In genomic region chr5:95191330-95191729, GRCh38 we compare ENCODE assay signal across 12 cellular contexts.
A peak's percentile ranks its signal among the peaks of the same experiment; 100 is the strongest.
DNase-seq lines count a peak whose midpoint lies in the region; ATAC-seq lines count a peak whose summit lies in the region.
"Had no signal": no experiment of that assay in that cellular context is flagged by ENCODE, and none has a peak within 500 bp of the region (broad histone marks: within the 10 kb centered on the region; RNA-seq: fewer than 3 reads in every experiment).

No MANE protein-coding gene starts in this region.

- no peaks in the 10 kb centered on the region for H3K9me3 ChIP-seq in right cardiac atrium (ENCODE audit: control insufficient read depth, low read length)
- H3K9me3 ChIP-seq: suprapubic skin had no signal

- DNase-seq in posterior vena cava (ENCODE audit: low spot score): no peak
- no peak for DNase-seq in NCI-H1417 (lab: John Stamatoyannopoulos, UW)
- DNase-seq in SK-N-DZ (ENCODE audit: low spot score): no peak
- DNase-seq in right cardiac atrium: no peak
- DNase-seq: caudate nucleus, EL, GOT3 had no signal

- H3K27ac ChIP-seq in right cardiac atrium (ENCODE audit: low read length): no peak overlapping the region
- H3K27ac ChIP-seq: suprapubic skin had no signal

- intact Hi-C loops in posterior vena cava (cut with DNase I) (no loop called here), right cardiac atrium (cut with DNase I) (no loop called here)

- no peak overlapping the region for H3K4me3 ChIP-seq in right cardiac atrium (ENCODE audit: low read length)
- H3K4me3 ChIP-seq: suprapubic skin had no signal

- 88% methylated on average over 2 of the region's 2 CpGs for WGBS in right cardiac atrium

- H3K4me1 ChIP-seq in right cardiac atrium (ENCODE audit: control insufficient read depth, insufficient read depth, low read length): no peaks in the 10 kb centered on the region
- H3K4me1 ChIP-seq: suprapubic skin had no signal

- ATAC-seq in GM18508 (IDR thresholded peaks at IDR 0.05; ENCODE audit: insufficient read depth, unreplicated experiment) (peak; percentile 90), GM19455 (IDR thresholded peaks at IDR 0.05; ENCODE audit: unreplicated experiment) (peak; percentile 78), HG02852 (IDR thresholded peaks at IDR 0.05; ENCODE audit: unreplicated experiment) (peak; percentile 88), HG03457 (IDR thresholded peaks at IDR 0.05; ENCODE audit: unreplicated experiment) (peak; percentile 78), right cardiac atrium (no peak)

- H3K27me3 ChIP-seq in right cardiac atrium (ENCODE audit: control insufficient read depth, insufficient read depth): no peaks in the 10 kb centered on the region
- H3K27me3 ChIP-seq: suprapubic skin had no signal

Comparison
In these comparisons a context has a peak if more than half of its experiments do, and no peak if none do; other contexts are left out.
1. ATAC-seq: peak in GM18508 (single experiment), GM19455 (single experiment), HG02852 (single experiment) and HG03457 (single experiment); none in right cardiac atrium (0 of 2).